Comparison of ENCODE assay signal across 23 cellular contexts in the genomic region with DNA sequence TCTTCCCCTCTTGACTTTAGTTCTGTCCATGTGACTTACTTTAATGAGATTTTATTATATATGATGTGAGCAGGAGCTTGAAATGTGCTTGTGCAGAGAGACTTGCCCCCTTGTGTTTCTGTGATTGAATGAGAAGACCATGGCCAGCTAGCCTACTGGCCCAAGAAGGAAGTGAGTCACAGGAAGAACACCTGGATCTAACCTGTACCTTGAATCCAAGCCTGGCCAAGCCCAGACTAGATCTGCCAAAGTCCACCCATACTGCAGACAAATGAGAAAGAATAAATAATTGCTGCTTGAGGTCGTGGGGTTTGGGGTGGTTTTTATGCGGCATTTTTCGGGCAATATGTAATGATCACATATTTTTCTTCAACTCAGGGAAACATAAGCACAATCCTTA. TPM values are rescaled to one million over a fixed set of nuclear protein-coding genes. Genes with fewer than 3 reads are reported as not detected.
"Had no signal": no experiment of that assay in that cellular context is flagged by ENCODE, and none has a peak within 500 bp of the region (broad histone marks: within the 10 kb centered on the region; RNA-seq: fewer than 3 reads in every experiment).

No MANE protein-coding gene starts in this region.

- H3K9ac ChIP-seq: neural progenitor cell, parathyroid adenoma had no signal

- H3K9me3 ChIP-seq: esophagus muscularis mucosa, left lung, prostate gland, right atrium auricular region, sigmoid colon, spleen, testis, tibial artery had no signal

- H3K79me2 ChIP-seq: parathyroid adenoma had no signal

- H3K4me1 ChIP-seq: esophagus muscularis mucosa, left lung, neural progenitor cell, parathyroid adenoma, prostate gland, right atrium auricular region, sigmoid colon, testis, tibial artery had no signal

- H3K27ac ChIP-seq: esophagus muscularis mucosa, left lung, neural progenitor cell, parathyroid adenoma, prostate gland, right atrium auricular region, sigmoid colon, spleen, testis, tibial artery had no signal

- FAIRE-seq: frontal cortex, urothelium cell line had no signal

- H3K36me3 ChIP-seq: left lung, neural progenitor cell, prostate gland, right atrium auricular region, spleen had no signal

- H3K4me3 ChIP-seq: esophagus muscularis mucosa, left lung, neural progenitor cell, prostate gland, right atrium auricular region, sigmoid colon, spleen, testis, tibial artery had no signal

- H3K4me2 ChIP-seq: neural progenitor cell had no signal

- ATAC-seq: left lung; naive thymus-derived CD4-positive, alpha-beta T cell; stimulated activated memory B cell treated with anti-CD40 and anti-IgM and Interleukin-4, amounts not matched to agents 10 μg/mL and 1 μg/mL and 100 μg/mL, for 72 hours; stimulated activated naive CD8-positive, alpha-beta T cell treated with anti-CD3 and anti-CD28 coated beads, Interleukin-15, Interleukin-2, amounts not matched to agents 100 U/mL and 50 U/mL, for 24 hours had no signal

- H3K27me3 ChIP-seq: esophagus muscularis mucosa, left lung, neural progenitor cell, right atrium auricular region, sigmoid colon, spleen, testis, tibial artery had no signal

- DNase-seq: cerebellar nuclear complex; cortex of kidney; hypothalamus; kidney; left lung; mesendoderm; midbrain; naive thymus-derived CD4-positive, alpha-beta T cell; sigmoid colon; spleen; stimulated activated CD4-positive, alpha-beta T cell treated with anti-CD3 and anti-CD28 coated beads, Interleukin-4, amount 100 ng/mL, for 4 hours; stimulated activated naive CD8-positive, alpha-beta T cell treated with anti-CD3 and anti-CD28 coated beads, Interleukin-15, Interleukin-2, amounts not matched to agents 100 U/mL and 50 U/mL, for 24 hours; substantia nigra; testis; tibial artery had no signal

- H2AFZ ChIP-seq: neural progenitor cell, parathyroid adenoma had no signal

RNA-seq across cellular contexts. Expression of a gene that starts 9.6 kb away (rescaled TPM):
- polyA plus RNA-seq: naive thymus-derived CD4-positive, alpha-beta T cell had no signal
